ENCODE assay signal across 27 cellular contexts in genomic region chr11:61707574-61707973, GRCh38. TPM values are rescaled to one million over a fixed set of nuclear protein-coding genes. Genes with fewer than 3 reads are reported as not detected.
DNase-seq lines count a peak whose midpoint lies in the region; ATAC-seq and TF ChIP-seq lines count a peak whose summit lies in the region.
"Had no signal": no experiment of that assay in that cellular context is flagged by ENCODE, and none has a peak within 500 bp of the region (broad histone marks: within the 10 kb centered on the region; RNA-seq: fewer than 3 reads in every experiment).

No MANE protein-coding gene starts in this region.

- H3K4me3 ChIP-seq in PC-3 (ENCODE audit: low read length), result no peak overlapping the region
- peak overlapping the region; percentile 26 for H3K4me3 ChIP-seq in trophoblast cell (ENCODE audit: low read depth, low read length)
- no peak overlapping the region for H3K4me3 ChIP-seq in vagina
- H3K4me3 ChIP-seq: cardiac muscle cell, dorsolateral prefrontal cortex, GM23248, left ventricle myocardium inferior, right atrium auricular region had no signal

- no peaks in the 10 kb centered on the region for H3F3A ChIP-seq in PC-3 (ENCODE audit: low read length, unreplicated experiment)

- no peak overlapping the region for H4K12ac ChIP-seq in trophoblast cell (ENCODE audit: low read depth, low read length)

- H3K4me1 ChIP-seq in PC-3 (ENCODE audit: insufficient read depth, low read length) (peaks cover 7% of the 10 kb centered on the region), trophoblast cell (ENCODE audit: control insufficient read depth in 1 of 2, insufficient read depth in 2 of 2, low read length in 2 of 2) (no peaks in the 10 kb centered on the region), vagina (no peaks in the 10 kb centered on the region)

- no peaks in the 10 kb centered on the region for H4K20me1 ChIP-seq in PC-3 (ENCODE audit: low read length)

- H2AFZ ChIP-seq in PC-3 (ENCODE audit: low read length) (no peak overlapping the region), trophoblast cell (ENCODE audit: insufficient read depth, low read length, poor library complexity) (no peak overlapping the region)
- H2AFZ ChIP-seq: GM23248 had no signal

- no peak overlapping the region for H4K8ac ChIP-seq in trophoblast cell (ENCODE audit: low read depth, low read length)

- POLR2A ChIA-PET in PC-3 (lab: Charles Lee; ENCODE audit: unreplicated experiment), result no interaction called here

- no peak overlapping the region for H3K4me2 ChIP-seq in PC-3 (ENCODE audit: low read length)
- no peak overlapping the region for H3K4me2 ChIP-seq in trophoblast cell (ENCODE audit: low read length)

- H3K9ac ChIP-seq in PC-3 (ENCODE audit: low read length) (no peak overlapping the region), trophoblast cell (ENCODE audit: low read length) (no peak overlapping the region)
- H3K9ac ChIP-seq: GM23248 had no signal

- H3K27ac ChIP-seq in PC-3 (ENCODE audit: low read length), result no peak overlapping the region
- no peak overlapping the region for H3K27ac ChIP-seq in trophoblast cell (ENCODE audit: low read depth, low read length)
- no peak overlapping the region for H3K27ac ChIP-seq in vagina
- H3K27ac ChIP-seq: GM23248 had no signal

- H3K4me1 Mint-ChIP-seq in endothelial cell (ENCODE audit: unreplicated experiment) (no peaks in the 10 kb centered on the region), T-helper 17 cell (peaks cover 17% of the 10 kb centered on the region)
- H3K4me1 Mint-ChIP-seq: activated naive CD4-positive, alpha-beta T cell treated with anti-CD3 and anti-CD28 coated beads, Interleukin-2, amount 50 U/mL, for 24 hours had no signal

- H2BK120ac ChIP-seq in trophoblast cell (ENCODE audit: insufficient read depth, low read length, poor library complexity), result no peak overlapping the region

- WGBS in trophoblast cell (ENCODE audit: extremely low coverage, insufficient coverage, insufficient read length), result no CpG with 5 or more reads among the region's 9 CpGs

- CTCF ChIA-PET in PC-3 (lab: Charles Lee), result interaction anchor here (0.5 kb wide), 1 partner anchor 173 kb away, joined by 3 read pairs; no protein-coding TSS in a partner anchor

- DNase-seq in LoVo (ENCODE audit: low spot score), result peak; percentile 22
- DNase-seq in PC-3, result peak; percentile 44
- DNase-seq in endothelial cell (ENCODE audit: low spot score), result no peak
- DNase-seq in trophoblast cell, result no peak
- DNase-seq in vagina (ENCODE audit: extremely low spot score in 2 of 2), result no peak
- no peak for DNase-seq in NCI-H1092 (lab: John Stamatoyannopoulos, UW)
- no peak for DNase-seq in T-helper 17 cell
- DNase-seq: activated CD4-positive, alpha-beta T cell treated with anti-CD3 and anti-CD28 coated beads, Interleukin-2, amount 50 U/mL, for 48 hours; activated CD8-positive, alpha-beta memory T cell treated with anti-CD3 and anti-CD28 coated beads, Interleukin-2, amount 50 U/mL, for 4 hours; anterior cingulate cortex; CD4-positive, CD25-positive, alpha-beta regulatory T cell; GM23248; immature natural killer cell; left ventricle myocardium inferior; MV-4-11; naive thymus-derived CD8-positive, alpha-beta T cell; NCI-H187; NCI-H2227 treated with DMSO at 0.1 percent for 48 hours; NCI-H774; stimulated activated CD4-positive, alpha-beta T cell treated with anti-CD3 and anti-CD28 coated beads, Interleukin-4, amount 100 ng/mL, for 4 hours; stimulated activated naive CD4-positive, alpha-beta T cell treated with Interleukin-2 at 50 U/mL for 16 hours had no signal

- H3K9me3 Mint-ChIP-seq in endothelial cell (ENCODE audit: unreplicated experiment), result no peaks in the 10 kb centered on the region
- H3K9me3 Mint-ChIP-seq: activated naive CD4-positive, alpha-beta T cell treated with anti-CD3 and anti-CD28 coated beads, Interleukin-2, amount 50 U/mL, for 24 hours; CD4-positive, CD25-positive, alpha-beta regulatory T cell; immature natural killer cell; naive thymus-derived CD8-positive, alpha-beta T cell had no signal

- TF ChIP-seq CTCF in PC-3 (conservative IDR thresholded peaks at IDR 0.05; ENCODE audit: low read depth, low read length) (no peak), endothelial cell (IDR thresholded peaks at IDR 0.05; ENCODE audit: unreplicated experiment) (no peak), vagina (IDR thresholded peaks at IDR 0.05) (no peak)

- H2AK5ac ChIP-seq in trophoblast cell (ENCODE audit: low read length), result no peak overlapping the region

- H3K27ac Mint-ChIP-seq in endothelial cell (ENCODE audit: unreplicated experiment) (peak overlapping the region; percentile 17), T-helper 17 cell (no peak overlapping the region)
- H3K27ac Mint-ChIP-seq: activated naive CD4-positive, alpha-beta T cell treated with anti-CD3 and anti-CD28 coated beads, Interleukin-2, amount 50 U/mL, for 24 hours; CD4-positive, CD25-positive, alpha-beta regulatory T cell; immature natural killer cell; naive thymus-derived CD8-positive, alpha-beta T cell had no signal

- no peak overlapping the region for H2BK12ac ChIP-seq in trophoblast cell (ENCODE audit: low read length)

- BruUV-seq in PC-3 (replicated peaks; lab: Mats Ljungman, UMichigan), result no TSS peak

- H3K79me2 ChIP-seq in PC-3 (ENCODE audit: low read length), result peaks cover 23% of the 10 kb centered on the region; the same call in 1 of the 2 replicates
- H3K79me2 ChIP-seq in trophoblast cell (ENCODE audit: control insufficient read depth, insufficient read depth, low read length, poor library complexity), result no peaks in the 10 kb centered on the region

- intact Hi-C loops in PC-3 (cut with micrococcal nuclease) (no loop called here), vagina (cut with DNase I) (no loop called here)

- no peaks in the 10 kb centered on the region for H3K79me1 ChIP-seq in trophoblast cell (ENCODE audit: low read length)

- H3K4me3 Mint-ChIP-seq in endothelial cell (ENCODE audit: unreplicated experiment) (no peak overlapping the region), T-helper 17 cell (no peak overlapping the region)
- H3K4me3 Mint-ChIP-seq: activated naive CD4-positive, alpha-beta T cell treated with anti-CD3 and anti-CD28 coated beads, Interleukin-2, amount 50 U/mL, for 24 hours; CD4-positive, CD25-positive, alpha-beta regulatory T cell; immature natural killer cell; naive thymus-derived CD8-positive, alpha-beta T cell had no signal

- H3K9me2 ChIP-seq in PC-3 (replicated peaks; ENCODE audit: low read length), result no peaks in the 10 kb centered on the region

- H4K91ac ChIP-seq in trophoblast cell (ENCODE audit: low read depth, low read length), result no peak overlapping the region

- H3K4ac ChIP-seq in trophoblast cell (ENCODE audit: low read depth, low read length), result no peak overlapping the region

- H3K18ac ChIP-seq in trophoblast cell (ENCODE audit: low read length), result no peak overlapping the region

- H3K9me3 ChIP-seq in PC-3 (ENCODE audit: low read length) (no peaks in the 10 kb centered on the region), trophoblast cell (ENCODE audit: insufficient read depth, low read depth, low read length) (peaks cover 3% of the 10 kb centered on the region), vagina (no peaks in the 10 kb centered on the region), T-helper 17 cell (ENCODE audit: control insufficient read depth, low read length, poor library complexity, severe bottlenecking) (no peaks in the 10 kb centered on the region)
- H3K9me3 ChIP-seq: left ventricle myocardium inferior, right atrium auricular region had no signal

- H3K14ac ChIP-seq in trophoblast cell (ENCODE audit: low read length), result no peak overlapping the region

- no peaks in the 10 kb centered on the region for H3K27me3 ChIP-seq in PC-3 (ENCODE audit: low read length)
- H3K27me3 ChIP-seq in trophoblast cell (ENCODE audit: insufficient read depth, low read length), result no peaks in the 10 kb centered on the region
- no peaks in the 10 kb centered on the region for H3K27me3 ChIP-seq in vagina
- H3K27me3 ChIP-seq: cardiac muscle cell, dorsolateral prefrontal cortex, right atrium auricular region had no signal

- H3K36me3 Mint-ChIP-seq in endothelial cell (ENCODE audit: low read depth, unreplicated experiment) (no peaks in the 10 kb centered on the region), T-helper 17 cell (ENCODE audit: low read depth) (no peaks in the 10 kb centered on the region)
- H3K36me3 Mint-ChIP-seq: activated naive CD4-positive, alpha-beta T cell treated with anti-CD3 and anti-CD28 coated beads, Interleukin-2, amount 50 U/mL, for 24 hours; CD4-positive, CD25-positive, alpha-beta regulatory T cell; immature natural killer cell; naive thymus-derived CD8-positive, alpha-beta T cell had no signal

- H3K27me3 Mint-ChIP-seq in endothelial cell (ENCODE audit: unreplicated experiment), result peaks cover 4% of the 10 kb centered on the region
- no peaks in the 10 kb centered on the region for H3K27me3 Mint-ChIP-seq in T-helper 17 cell
- H3K27me3 Mint-ChIP-seq: activated naive CD4-positive, alpha-beta T cell treated with anti-CD3 and anti-CD28 coated beads, Interleukin-2, amount 50 U/mL, for 24 hours; CD4-positive, CD25-positive, alpha-beta regulatory T cell; naive thymus-derived CD8-positive, alpha-beta T cell had no signal

- no peak for TF ChIP-seq POLR2A in vagina (IDR thresholded peaks at IDR 0.05)

- no peak overlapping the region for H3K23ac ChIP-seq in trophoblast cell (ENCODE audit: low read length)

- H3K36me3 ChIP-seq in PC-3 (ENCODE audit: low read depth, low read length) (no peaks in the 10 kb centered on the region), trophoblast cell (ENCODE audit: control insufficient read depth in 1 of 2, insufficient read depth in 2 of 2, low read length in 2 of 2) (no peaks in the 10 kb centered on the region), vagina (no peaks in the 10 kb centered on the region)
- H3K36me3 ChIP-seq: cardiac muscle cell, left ventricle myocardium inferior, right atrium auricular region had no signal

- no peak overlapping the region for H2BK5ac ChIP-seq in trophoblast cell (ENCODE audit: low read depth, low read length, poor library complexity)

- ATAC-seq in PC-3 (peak; percentile 92), GM19397 (IDR thresholded peaks at IDR 0.05; ENCODE audit: unreplicated experiment) (no peak), T-helper 17 cell (no peak)
- ATAC-seq: naive thymus-derived CD8-positive, alpha-beta T cell; Right ventricle myocardium inferior had no signal

RNA-seq across cellular contexts. Expression of gene DAGLA, which starts 27.4 kb away (rescaled TPM):
- total RNA-seq in PC-3 (2014; rRNA removed) (8.6 and 12.2 TPM in 2 replicates), endothelial cell (ENCODE audit: unreplicated experiment) (3.2 TPM), vagina (1.5 TPM), T-helper 17 cell (1 to 10 TPM; 1.3 to 2.1 TPM)
- polyA plus RNA-seq in trophoblast cell (2013), result 1.4 and 1.5 TPM in 2 replicates
- polyA plus RNA-seq: immature natural killer cell; naive thymus-derived CD8-positive, alpha-beta T cell had no signal

RNA-seq across cellular contexts. Expression of gene MYRF, which starts 44.9 kb away (rescaled TPM):
- 5.1 and 7.0 TPM in 2 replicates for total RNA-seq in PC-3 (2014; rRNA removed)
- 1.5 TPM for total RNA-seq in endothelial cell (ENCODE audit: unreplicated experiment)
- polyA plus RNA-seq in trophoblast cell (2013), result 9.8 and 10.4 TPM in 2 replicates
- 0.25 TPM for total RNA-seq in vagina
- total RNA-seq in T-helper 17 cell, result 1 to 10 TPM in 1 of 2 donors, under 1 TPM in 1; 0.47 to 1.5 TPM
- total RNA-seq: GM23248 had no signal

Comparison
In these comparisons a context has a peak if more than half of its experiments do, and no peak if none do; other contexts are left out.
1. DNase-seq: peak in LoVo (single experiment) and PC-3 (single experiment); none in endothelial cell (single experiment), trophoblast cell (0 of 2), vagina (0 of 2), NCI-H1092 (single experiment) and T-helper 17 cell (0 of 3).